In the genomic region with DNA sequence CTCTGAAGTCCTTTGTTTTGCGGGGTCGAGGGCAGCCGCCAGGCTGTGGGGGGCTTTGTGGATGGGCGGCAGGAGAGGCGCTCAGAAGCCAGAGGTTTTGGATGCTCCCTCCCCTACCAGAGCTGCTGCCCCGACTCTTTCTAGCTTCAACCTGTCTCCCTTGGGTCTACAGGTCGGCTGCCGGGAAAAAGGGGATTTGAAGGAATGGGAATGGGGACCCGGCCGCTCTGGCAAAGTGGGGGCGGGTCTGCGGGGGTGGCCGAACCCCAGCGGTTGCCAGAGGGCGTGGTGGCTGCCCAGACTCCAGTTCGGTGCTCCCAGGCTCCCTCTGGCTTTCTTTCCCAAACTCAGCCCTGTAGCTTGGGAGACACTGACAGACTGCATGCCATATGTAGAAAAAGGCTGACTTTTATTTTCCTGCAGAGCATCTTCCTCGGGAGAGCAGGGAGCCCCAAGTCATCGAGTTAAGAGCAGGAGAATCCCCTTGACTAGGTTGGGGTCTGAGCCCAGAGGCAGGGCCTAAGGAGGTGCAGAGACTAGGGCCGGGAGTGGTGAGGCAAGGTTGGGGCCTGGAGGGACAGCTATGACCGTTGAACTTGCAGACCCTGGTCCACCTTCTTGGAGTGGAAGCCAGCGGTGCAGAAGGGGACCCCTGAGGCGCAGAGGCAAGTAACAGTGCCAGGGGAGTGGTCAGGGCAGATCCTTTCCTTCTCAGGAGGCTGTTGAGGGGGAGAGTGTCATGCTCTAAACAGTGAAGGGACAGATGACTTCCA, we compare ENCODE assay signal across 1 cellular context.
TF ChIP-seq lines count a peak whose summit lies in the region.

No MANE protein-coding gene starts in this region.

TF ChIP-seq in A549, 52 proteins besides CTCF, POLR2A, EP300 and RAD21 (continued from another document):
- TF ChIP-seq, protein P1, sequence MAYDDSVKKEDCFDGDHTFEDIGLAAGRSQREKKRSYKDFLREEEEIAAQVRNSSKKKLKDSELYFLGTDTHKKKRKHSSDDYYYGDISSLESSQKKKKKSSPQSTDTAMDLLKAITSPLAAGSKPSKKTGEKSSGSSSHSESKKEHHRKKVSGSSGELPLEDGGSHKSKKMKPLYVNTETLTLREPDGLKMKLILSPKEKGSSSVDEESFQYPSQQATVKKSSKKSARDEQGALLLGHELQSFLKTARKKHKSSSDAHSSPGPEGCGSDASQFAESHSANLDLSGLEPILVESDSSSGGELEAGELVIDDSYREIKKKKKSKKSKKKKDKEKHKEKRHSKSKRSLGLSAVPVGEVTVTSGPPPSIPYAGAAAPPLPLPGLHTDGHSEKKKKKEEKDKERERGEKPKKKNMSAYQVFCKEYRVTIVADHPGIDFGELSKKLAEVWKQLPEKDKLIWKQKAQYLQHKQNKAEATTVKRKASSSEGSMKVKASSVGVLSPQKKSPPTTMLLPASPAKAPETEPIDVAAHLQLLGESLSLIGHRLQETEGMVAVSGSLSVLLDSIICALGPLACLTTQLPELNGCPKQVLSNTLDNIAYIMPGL (CRISPR knock-in tag; IDR thresholded peaks at IDR 0.05; ENCODE audit: borderline replicate concordance): no peak
- TF ChIP-seq CHD4 (IDR thresholded peaks at IDR 0.05; ENCODE audit: borderline replicate concordance) (no peak), FOXS1 (CRISPR knock-in tag; IDR thresholded peaks at IDR 0.05) (no peak), NR3C1 (IDR thresholded peaks at IDR 0.05) (no peak)
